21 cellular contexts compared by ENCODE assay signal in genomic region chr1:115137191-115137590, GRCh38. TPM values are rescaled to one million over a fixed set of nuclear protein-coding genes. Genes with fewer than 3 reads are reported as not detected.
DNase-seq lines count a peak whose midpoint lies in the region; ATAC-seq, FAIRE-seq and TF ChIP-seq lines count a peak whose summit lies in the region.
"Had no signal": no experiment of that assay in that cellular context is flagged by ENCODE, and none has a peak within 500 bp of the region (broad histone marks: within the 10 kb centered on the region; RNA-seq: fewer than 3 reads in every experiment).

No MANE protein-coding gene starts in this region.

- DNase-seq in PC-3 (peak; percentile 55), astrocyte (ENCODE audit: low read depth) (no peak), epithelial cell of prostate (ENCODE audit: low read depth, low spot score) (no peak), left ventricle myocardium inferior (no peak), gastrocnemius medialis (no peak), natural killer cell (no peak)
- DNase-seq: ACHN; BE2C; Caco-2; CD4-positive, alpha-beta T cell; DMS79; GDM1; HCEC 1CT had no signal

- peaks cover 1% of the 10 kb centered on the region for H3K9me3 Mint-ChIP-seq in astrocyte (ENCODE audit: unreplicated experiment)
- no peaks in the 10 kb centered on the region for H3K9me3 Mint-ChIP-seq in natural killer cell
- H3K9me3 Mint-ChIP-seq: CD4-positive, alpha-beta T cell; GM23338 had no signal

- no peak overlapping the region for H3K4me3 Mint-ChIP-seq in astrocyte (ENCODE audit: unreplicated experiment)
- H3K4me3 Mint-ChIP-seq in natural killer cell: no peak overlapping the region
- H3K4me3 Mint-ChIP-seq: CD4-positive, alpha-beta T cell; GM23338 had no signal

- H3K4me1 ChIP-seq in PC-3 (ENCODE audit: insufficient read depth, low read length) (peaks cover 51% of the 10 kb centered on the region), astrocyte (ENCODE audit: insufficient read depth, low read length) (peaks cover 46% of the 10 kb centered on the region), left ventricle myocardium inferior (peaks cover 37% of the 10 kb centered on the region), gastrocnemius medialis (peaks cover 15 to 21% of the 10 kb centered on the region in 2 donors)
- H3K4me1 ChIP-seq: BE2C had no signal

- H4K20me1 ChIP-seq in PC-3 (ENCODE audit: low read length): no peaks in the 10 kb centered on the region
- no peaks in the 10 kb centered on the region for H4K20me1 ChIP-seq in astrocyte (ENCODE audit: insufficient read depth, low read length)

- no peak overlapping the region for H2AFZ ChIP-seq in PC-3 (ENCODE audit: low read length)
- no peak overlapping the region for H2AFZ ChIP-seq in astrocyte (ENCODE audit: low read depth, low read length)
- H2AFZ ChIP-seq: GM23338 had no signal

- H3K27ac ChIP-seq in PC-3 (ENCODE audit: low read length): no peak overlapping the region
- no peak overlapping the region for H3K27ac ChIP-seq in astrocyte (ENCODE audit: low read depth, low read length)
- peak overlapping the region; percentile 82 for H3K27ac ChIP-seq in epithelial cell of prostate
- no peak overlapping the region for H3K27ac ChIP-seq in left ventricle myocardium inferior (replicated peaks)
- H3K27ac ChIP-seq in gastrocnemius medialis: no peak overlapping the region
- H3K27ac ChIP-seq: C4-2B had no signal

- FAIRE-seq in astrocyte (lab: Jason Lieb, UNC): peak; percentile 13
- FAIRE-seq: A204.1, D721Med, GM12892, GM18507, H54 had no signal

- no peak overlapping the region for H3K4me3 ChIP-seq in PC-3 (ENCODE audit: low read length)
- H3K4me3 ChIP-seq in astrocyte (ENCODE audit: insufficient read depth, low read depth, low read length): no peak overlapping the region
- no peak overlapping the region for H3K4me3 ChIP-seq in left ventricle myocardium inferior
- H3K4me3 ChIP-seq in gastrocnemius medialis: no peak overlapping the region
- H3K4me3 ChIP-seq: GM23338 had no signal

- intact Hi-C loops in PC-3 (cut with micrococcal nuclease): loop anchor here (5.0 kb wide), 2 partner anchors 75 to 410 kb away; no protein-coding TSS in a partner anchor
- intact Hi-C loops in left ventricle myocardium inferior (cut with micrococcal nuclease): loop anchor here (10.0 kb wide), 1 partner anchor 458 kb away; no protein-coding TSS in a partner anchor
- intact Hi-C loops in gastrocnemius medialis (cut with DNase I; ENCODE audit: low total_unique reads): loop anchor here (10.0 kb wide), 3 partner anchors 138 to 588 kb away; partner anchors contain the start of gene NGF
- intact Hi-C loops in natural killer cell (cut with micrococcal nuclease): loop anchor here (5.0 kb wide), 1 partner anchor 570 kb away; no protein-coding TSS in a partner anchor

- BruUV-seq in PC-3 (replicated peaks; lab: Mats Ljungman, UMichigan): no TSS peak

- H3K4me1 Mint-ChIP-seq in astrocyte (ENCODE audit: low read depth, unreplicated experiment): peaks cover 43% of the 10 kb centered on the region
- H3K4me1 Mint-ChIP-seq in natural killer cell: peaks cover 6 to 8% of the 10 kb centered on the region in 2 donors
- H3K4me1 Mint-ChIP-seq: GM23338 had no signal

- no peak for TF ChIP-seq CTCF in PC-3 (conservative IDR thresholded peaks at IDR 0.05; ENCODE audit: low read depth, low read length)
- TF ChIP-seq CTCF in astrocyte (IDR thresholded peaks at IDR 0.05; ENCODE audit: insufficient read depth, low read depth, low read length): no peak
- no peak for TF ChIP-seq CTCF in left ventricle myocardium inferior (IDR thresholded peaks at IDR 0.05; ENCODE audit: borderline replicate concordance)
- TF ChIP-seq CTCF in gastrocnemius medialis (IDR thresholded peaks at IDR 0.05 in 4 of 5, conservative IDR thresholded peaks at IDR 0.05 in 1 of 5): no peak
- no peak for TF ChIP-seq CTCF in natural killer cell (IDR thresholded peaks at IDR 0.05)

- H3K36me3 ChIP-seq in PC-3 (ENCODE audit: low read depth, low read length) (no peaks in the 10 kb centered on the region), astrocyte (ENCODE audit: insufficient read depth, low read length) (no peaks in the 10 kb centered on the region), left ventricle myocardium inferior (no peaks in the 10 kb centered on the region), gastrocnemius medialis (no peaks in the 10 kb centered on the region)
- H3K36me3 ChIP-seq: BE2C had no signal

- in situ Hi-C loops in gastrocnemius medialis (cut with MboI; ENCODE audit: low sequenced_read_pairs in 4 of 4): loop anchor here (5.0 to 25.0 kb wide), 6 partner anchors 200 to 460 kb away; partner anchors contain the start of gene NGF (in 2 of the 4)

- no peaks in the 10 kb centered on the region for H3K27me3 ChIP-seq in PC-3 (ENCODE audit: low read length)
- no peaks in the 10 kb centered on the region for H3K27me3 ChIP-seq in astrocyte (ENCODE audit: insufficient read depth, low read length)
- H3K27me3 ChIP-seq in left ventricle myocardium inferior (ENCODE audit: low read depth): no peaks in the 10 kb centered on the region
- H3K27me3 ChIP-seq in gastrocnemius medialis: no peaks in the 10 kb centered on the region
- H3K27me3 ChIP-seq: BE2C had no signal

- no peaks in the 10 kb centered on the region for H3K79me2 ChIP-seq in PC-3 (ENCODE audit: low read length)
- no peaks in the 10 kb centered on the region for H3K79me2 ChIP-seq in astrocyte (ENCODE audit: insufficient read depth, low read length)

- POLR2A ChIA-PET in PC-3 (lab: Charles Lee; ENCODE audit: unreplicated experiment): no interaction called here

- no peaks in the 10 kb centered on the region for H3K36me3 Mint-ChIP-seq in astrocyte (ENCODE audit: low read depth, unreplicated experiment)
- H3K36me3 Mint-ChIP-seq in natural killer cell: no peaks in the 10 kb centered on the region

- no peaks in the 10 kb centered on the region for H3K9me3 ChIP-seq in PC-3 (ENCODE audit: low read length)
- H3K9me3 ChIP-seq in astrocyte (ENCODE audit: insufficient read depth, low read depth, low read length): no peaks in the 10 kb centered on the region
- no peaks in the 10 kb centered on the region for H3K9me3 ChIP-seq in left ventricle myocardium inferior (replicated peaks)
- H3K9me3 ChIP-seq in gastrocnemius medialis: no peaks in the 10 kb centered on the region
- H3K9me3 ChIP-seq: BE2C, Caco-2 had no signal

- H3K9me2 ChIP-seq in PC-3 (replicated peaks; ENCODE audit: low read length): no peaks in the 10 kb centered on the region

- H3F3A ChIP-seq in PC-3 (ENCODE audit: low read length, unreplicated experiment): peaks cover 15% of the 10 kb centered on the region

- H3K4me2 ChIP-seq in PC-3 (ENCODE audit: low read length) (peak overlapping the region; percentile 77; the same call in 1 of the 2 replicates), astrocyte (ENCODE audit: low read length) (no peak overlapping the region)
- H3K4me2 ChIP-seq: GM23338 had no signal

- CTCF ChIA-PET in PC-3 (lab: Charles Lee): interaction anchor here (0.7 to 1.5 kb wide), 4 partner anchors 42 to 458 kb away, joined by 3 to 14 read pairs (median 5); no protein-coding TSS in a partner anchor

- TF ChIP-seq POLR2A in gastrocnemius medialis (IDR thresholded peaks at IDR 0.05): no peak

- H3K27ac Mint-ChIP-seq in astrocyte (ENCODE audit: unreplicated experiment): no peak overlapping the region
- no peak overlapping the region for H3K27ac Mint-ChIP-seq in natural killer cell
- H3K27ac Mint-ChIP-seq: CD4-positive, alpha-beta T cell; GM23338 had no signal

- ATAC-seq in PC-3: no peak
- ATAC-seq in gastrocnemius medialis: no peak
- no peak for ATAC-seq in natural killer cell
- no peak for ATAC-seq in HG03196 (IDR thresholded peaks at IDR 0.05; ENCODE audit: unreplicated experiment)
- ATAC-seq: GM23338 had no signal

- H3K27me3 Mint-ChIP-seq in astrocyte (ENCODE audit: low read depth, unreplicated experiment) (no peaks in the 10 kb centered on the region), natural killer cell (ENCODE audit: low read depth in 2 of 2) (peaks cover 33 to 38% of the 10 kb centered on the region in 2 donors)

- H3K9ac ChIP-seq in PC-3 (ENCODE audit: low read length) (no peak overlapping the region), astrocyte (ENCODE audit: low read length) (no peak overlapping the region)

RNA-seq across cellular contexts. Expression of gene TSPAN2, which starts 47.9 kb away (rescaled TPM):
- total RNA-seq in PC-3 (2014; rRNA removed): 1.3 and 1.7 TPM in 2 replicates
- 23.7 and 32.8 TPM in 2 replicates for total RNA-seq in astrocyte
- 5.3 TPM for total RNA-seq in left ventricle myocardium inferior
- 1 to 10 TPM in 2 of 4 donors, under 1 TPM in 1, not detected in 1; 0.70 to 2.6 (median 2.0) TPM for total RNA-seq in gastrocnemius medialis
- total RNA-seq in natural killer cell: 10 to 100 TPM; 17.1 to 41.4 (median 28.6) TPM
